ENCODE assay signal across 8 cellular contexts in the genomic region with DNA sequence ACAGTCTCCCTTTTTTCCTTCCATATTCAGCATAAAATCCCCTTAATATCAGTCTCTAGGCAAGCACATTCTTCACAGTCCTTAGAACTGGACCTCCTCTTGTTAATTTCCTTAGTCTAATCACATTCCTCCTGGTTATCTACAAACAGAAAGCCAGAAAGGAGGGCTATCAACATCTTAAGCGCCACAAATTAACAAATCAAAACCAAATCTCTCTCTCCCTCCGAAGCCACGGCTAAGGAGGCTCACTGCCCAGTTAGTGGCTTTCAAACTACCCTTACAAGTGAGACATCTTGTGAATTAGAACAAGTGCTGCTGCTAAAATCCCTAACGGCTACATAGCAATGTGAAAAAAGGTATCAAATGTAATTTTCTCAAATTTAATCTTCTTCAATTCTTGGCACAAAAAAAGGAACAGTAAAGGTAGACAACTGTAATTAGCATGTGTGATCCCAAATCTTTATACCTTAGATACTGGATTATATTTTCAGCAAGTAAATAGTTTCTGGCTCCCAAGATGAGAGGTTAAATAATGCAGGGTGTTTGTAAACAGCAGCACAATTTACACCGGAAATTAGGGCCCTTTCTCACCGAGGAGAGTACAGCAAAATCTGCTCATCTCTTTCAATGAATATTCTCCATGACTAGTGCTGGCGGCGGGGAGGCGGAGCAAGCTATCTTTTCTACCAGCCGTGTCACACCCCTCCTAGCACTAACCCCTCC. TPM values are rescaled to one million over a fixed set of nuclear protein-coding genes. Genes with fewer than 3 reads are reported as not detected.
DNase-seq lines count a peak whose midpoint lies in the region; ATAC-seq, FAIRE-seq and TF ChIP-seq lines count a peak whose summit lies in the region.

No MANE protein-coding gene starts in this region.

- no peak overlapping the region for H2AFZ ChIP-seq in neural progenitor cell (replicated peaks)

- H3K9ac ChIP-seq in BLaER1 (peak overlapping the region; percentile 91), neural progenitor cell (peak overlapping the region; percentile 48)

- H3K27me3 ChIP-seq in BLaER1 (no peaks in the 10 kb centered on the region), neural progenitor cell (no peaks in the 10 kb centered on the region)

- no peak for FAIRE-seq in urothelium cell line (lab: Jason Lieb, UNC)

- peaks cover 50% of the 10 kb centered on the region for H3K4me1 ChIP-seq in BLaER1
- H3K4me1 ChIP-seq in neural progenitor cell: peaks cover 22% of the 10 kb centered on the region

- no peak for TF ChIP-seq CTCF in neural progenitor cell (IDR thresholded peaks at IDR 0.05)

- POLR2A ChIA-PET in activated CD8-positive, alpha-beta T cell treated with anti-CD3 and anti-CD28 coated beads, Interleukin-2, amount 10 ng/mL, durations not matched to agents 7 days and 5 days (lab: Charles Lee): interaction anchor here (1.0 to 2.3 kb wide), 10 partner anchors 13 to 384 kb away, joined by 3 to 25 read pairs (median 4); partner anchors contain the start of genes POLR1H, RPP21 and TRIM26

- H3K27me3 Mint-ChIP-seq in activated CD8-positive, alpha-beta T cell treated with anti-CD3 and anti-CD28 coated beads, Interleukin-2, amount 10 ng/mL, durations not matched to agents 7 days and 5 days (ENCODE audit: low read depth): no peaks in the 10 kb centered on the region
- H3K27me3 Mint-ChIP-seq in neural progenitor cell (ENCODE audit: insufficient read depth, low read depth): peaks cover 2% of the 10 kb centered on the region

- DNase-seq in NCI-H1694 treated with DMSO at 0.1 percent for 48 hours (lab: John Stamatoyannopoulos, UW) (peak; percentile 41), neural progenitor cell (ENCODE audit: low spot score) (peak; percentile 1), urothelium cell line (ENCODE audit: low spot score) (peak; percentile 66)
- DNase-seq in activated CD8-positive, alpha-beta T cell treated with anti-CD3 and anti-CD28 coated beads, Interleukin-2, amount 10 ng/mL, durations not matched to agents 7 days and 5 days: peak; percentile 91

- H3K4me2 ChIP-seq in BLaER1 (peak overlapping the region; percentile 94), neural progenitor cell (peak overlapping the region; percentile 87)

- H3K4me1 Mint-ChIP-seq in activated CD8-positive, alpha-beta T cell treated with anti-CD3 and anti-CD28 coated beads, Interleukin-2, amount 10 ng/mL, durations not matched to agents 7 days and 5 days (ENCODE audit: low read depth): peaks cover 63% of the 10 kb centered on the region
- H3K4me1 Mint-ChIP-seq in neural progenitor cell: peaks cover 34% of the 10 kb centered on the region

- H3K36me3 ChIP-seq in BLaER1: peaks cover 26% of the 10 kb centered on the region
- no peaks in the 10 kb centered on the region for H3K36me3 ChIP-seq in neural progenitor cell

- H3K27ac ChIP-seq in BLaER1 (peak overlapping the region; percentile 92), neural progenitor cell (peak overlapping the region; percentile 74)

- H4K20me1 ChIP-seq in BLaER1 (peaks cover 55% of the 10 kb centered on the region), neural progenitor cell (ENCODE audit: low read depth) (peaks cover 52% of the 10 kb centered on the region)

- H3K36me3 Mint-ChIP-seq in activated CD8-positive, alpha-beta T cell treated with anti-CD3 and anti-CD28 coated beads, Interleukin-2, amount 10 ng/mL, durations not matched to agents 7 days and 5 days (ENCODE audit: low read depth): peaks cover 49% of the 10 kb centered on the region
- peaks cover 6% of the 10 kb centered on the region for H3K36me3 Mint-ChIP-seq in neural progenitor cell

- no peaks in the 10 kb centered on the region for H3K9me3 ChIP-seq in BLaER1
- no peaks in the 10 kb centered on the region for H3K9me3 ChIP-seq in neural progenitor cell (ENCODE audit: low read depth)

- H3F3A ChIP-seq in neural progenitor cell (ENCODE audit: low read depth): peaks cover 16% of the 10 kb centered on the region

- peak overlapping the region; percentile 90 for H3K4me3 ChIP-seq in BLaER1
- H3K4me3 ChIP-seq in neural progenitor cell: peak overlapping the region; percentile 79

- H3K27ac Mint-ChIP-seq in activated CD8-positive, alpha-beta T cell treated with anti-CD3 and anti-CD28 coated beads, Interleukin-2, amount 10 ng/mL, durations not matched to agents 7 days and 5 days: peak overlapping the region; percentile 99
- peak overlapping the region; percentile 98 for H3K27ac Mint-ChIP-seq in neural progenitor cell

- CTCF ChIA-PET in activated CD8-positive, alpha-beta T cell treated with anti-CD3 and anti-CD28 coated beads, Interleukin-2, amount 10 ng/mL, durations not matched to agents 7 days and 5 days (lab: Charles Lee): interaction anchor here (0.6 to 2.5 kb wide), 8 partner anchors 8 to 128 kb away, joined by 3 to 12 read pairs (median 7); no protein-coding TSS in a partner anchor

- no peaks in the 10 kb centered on the region for H3K9me3 Mint-ChIP-seq in activated CD8-positive, alpha-beta T cell treated with anti-CD3 and anti-CD28 coated beads, Interleukin-2, amount 10 ng/mL, durations not matched to agents 7 days and 5 days (ENCODE audit: insufficient read depth)
- H3K9me3 Mint-ChIP-seq in neural progenitor cell: no peaks in the 10 kb centered on the region

- peaks cover 73% of the 10 kb centered on the region for H3K79me2 ChIP-seq in neural progenitor cell (ENCODE audit: low read depth)

- H3K4me3 Mint-ChIP-seq in activated CD8-positive, alpha-beta T cell treated with anti-CD3 and anti-CD28 coated beads, Interleukin-2, amount 10 ng/mL, durations not matched to agents 7 days and 5 days: peak overlapping the region; percentile 92
- H3K4me3 Mint-ChIP-seq in neural progenitor cell: peak overlapping the region; percentile 97

- ATAC-seq in GM21423 (IDR thresholded peaks at IDR 0.05; ENCODE audit: unreplicated experiment) (peak; percentile 42), esophagus mucosa (peak; percentile 67), HG02588 (IDR thresholded peaks at IDR 0.05; ENCODE audit: unreplicated experiment) (no peak)
- peak; percentile 73 for ATAC-seq in activated CD8-positive, alpha-beta T cell treated with anti-CD3 and anti-CD28 coated beads, Interleukin-2, amount 10 ng/mL, durations not matched to agents 7 days and 5 days

RNA-seq across cellular contexts. Expression of gene TRIM39, which starts 1.4 kb away (rescaled TPM):
- total RNA-seq in activated CD8-positive, alpha-beta T cell treated with anti-CD3 and anti-CD28 coated beads, Interleukin-2, amount 10 ng/mL, durations not matched to agents 7 days and 5 days: 10 to 100 TPM; 16.7 to 16.9 TPM
- total RNA-seq in esophagus mucosa (9.6 TPM), neural progenitor cell (ENCODE audit: low replicate concordance) (11.0 and 21.2 TPM in 2 replicates)

RNA-seq across cellular contexts. Expression of gene RPP21, which starts 19.6 kb away (rescaled TPM):
- 10 to 100 TPM; 37.3 to 37.9 TPM for total RNA-seq in activated CD8-positive, alpha-beta T cell treated with anti-CD3 and anti-CD28 coated beads, Interleukin-2, amount 10 ng/mL, durations not matched to agents 7 days and 5 days
- total RNA-seq in esophagus mucosa: 46.0 TPM
- 38.0 and 89.6 TPM in 2 replicates for total RNA-seq in neural progenitor cell (ENCODE audit: low replicate concordance)

Comparison
In these comparisons a context has a peak if more than half of its experiments do, and no peak if none do; other contexts are left out.
1. DNase-seq: peak in every context shown above with its lines; median percentile 91 in activated CD8-positive, alpha-beta T cell treated with anti-CD3 and anti-CD28 coated beads, Interleukin-2, amount 10 ng/mL, durations not matched to agents 7 days and 5 days; 66 in urothelium cell line; 41 in NCI-H1694 treated with DMSO at 0.1 percent for 48 hours; 1 in neural progenitor cell.